Comparison of ENCODE assay signal across 16 cellular contexts in genomic region chr2:129757915-129758421, GRCh38.
A peak's percentile ranks its signal among the peaks of the same experiment; 100 is the strongest.
DNase-seq lines count a peak whose midpoint lies in the region; ATAC-seq and TF ChIP-seq lines count a peak whose summit lies in the region.
"Had no signal": no experiment of that assay in that cellular context is flagged by ENCODE, and none has a peak within 500 bp of the region (broad histone marks: within the 10 kb centered on the region; RNA-seq: fewer than 3 reads in every experiment).

No MANE protein-coding gene starts in this region.

- POLR2A ChIA-PET in activated CD4-positive, alpha-beta memory T cell treated with anti-CD3 and anti-CD28 coated beads, Interleukin-2, amount 10 ng/mL, durations not matched to agents 7 days and 5 days (lab: Charles Lee), result no interaction called here
- POLR2A ChIA-PET in activated CD4-positive, alpha-beta memory T cell treated with anti-CD3 and anti-CD28 coated beads for 36 hours (lab: Charles Lee), result no interaction called here

- peak overlapping the region in 1 of 4 donors; percentile 22 for H3K27ac ChIP-seq in transverse colon
- H3K27ac ChIP-seq: testis had no signal

- no peak for TF ChIP-seq CTCF in transverse colon (IDR thresholded peaks at IDR 0.05)

- DNase-seq in activated CD4-positive, alpha-beta memory T cell treated with anti-CD3 and anti-CD28 coated beads, Interleukin-2, amount 10 ng/mL, durations not matched to agents 7 days and 5 days, result peak; percentile 9
- no peak for DNase-seq in activated CD4-positive, alpha-beta memory T cell treated with anti-CD3 and anti-CD28 coated beads for 36 hours
- DNase-seq in Right ventricle myocardium superior (peak; percentile 65), transverse colon (no peak), HUDEP-2 (lab: John Stamatoyannopoulos, UW; ENCODE audit: unreplicated experiment in 76 of 76) (no peak), HuH-7.5 (ENCODE audit: low spot score) (no peak)
- DNase-seq: 8988T; activated CD8-positive, alpha-beta memory T cell treated with anti-CD3 and anti-CD28 coated beads, Interleukin-2, amount 50 U/mL, for 4 hours; Calu3; NCI-H1092; NCI-H510A; SHP77; testis had no signal

- H3K4me1 Mint-ChIP-seq in activated CD4-positive, alpha-beta memory T cell treated with anti-CD3 and anti-CD28 coated beads, Interleukin-2, amount 10 ng/mL, durations not matched to agents 7 days and 5 days, result no peaks in the 10 kb centered on the region
- no peaks in the 10 kb centered on the region for H3K4me1 Mint-ChIP-seq in activated CD4-positive, alpha-beta memory T cell treated with anti-CD3 and anti-CD28 coated beads for 36 hours (ENCODE audit: low read depth)

- H3K27me3 ChIP-seq in mucosa of stomach (ENCODE audit: control insufficient read depth, insufficient read depth, low read length) (no peaks in the 10 kb centered on the region), transverse colon (no peaks in the 10 kb centered on the region)
- H3K27me3 ChIP-seq: testis had no signal

- TF ChIP-seq POLR2A in transverse colon (IDR thresholded peaks at IDR 0.05), result no peak

- no peak overlapping the region for H3K4me3 Mint-ChIP-seq in activated CD4-positive, alpha-beta memory T cell treated with anti-CD3 and anti-CD28 coated beads, Interleukin-2, amount 10 ng/mL, durations not matched to agents 7 days and 5 days
- no peak overlapping the region for H3K4me3 Mint-ChIP-seq in activated CD4-positive, alpha-beta memory T cell treated with anti-CD3 and anti-CD28 coated beads for 36 hours
- H3K4me3 Mint-ChIP-seq: activated naive CD8-positive, alpha-beta T cell had no signal

- peak overlapping the region; percentile 56 for H3K9ac ChIP-seq in mucosa of stomach (ENCODE audit: low read length)

- no peaks in the 10 kb centered on the region for H3K36me3 Mint-ChIP-seq in activated CD4-positive, alpha-beta memory T cell treated with anti-CD3 and anti-CD28 coated beads, Interleukin-2, amount 10 ng/mL, durations not matched to agents 7 days and 5 days (ENCODE audit: low read depth)
- H3K36me3 Mint-ChIP-seq in activated CD4-positive, alpha-beta memory T cell treated with anti-CD3 and anti-CD28 coated beads for 36 hours, result no peaks in the 10 kb centered on the region
- H3K36me3 Mint-ChIP-seq: activated naive CD8-positive, alpha-beta T cell had no signal

- no peaks in the 10 kb centered on the region for H3K27me3 Mint-ChIP-seq in activated CD4-positive, alpha-beta memory T cell treated with anti-CD3 and anti-CD28 coated beads, Interleukin-2, amount 10 ng/mL, durations not matched to agents 7 days and 5 days
- H3K27me3 Mint-ChIP-seq in activated CD4-positive, alpha-beta memory T cell treated with anti-CD3 and anti-CD28 coated beads for 36 hours, result no peaks in the 10 kb centered on the region
- H3K27me3 Mint-ChIP-seq: activated naive CD8-positive, alpha-beta T cell had no signal

- no peaks in the 10 kb centered on the region for H3K36me3 ChIP-seq in mucosa of stomach (ENCODE audit: control insufficient read depth, insufficient read depth, low read length)
- no peaks in the 10 kb centered on the region for H3K36me3 ChIP-seq in transverse colon

- peaks cover 6% of the 10 kb centered on the region for H3K4me1 ChIP-seq in mucosa of stomach (ENCODE audit: control insufficient read depth, insufficient read depth, low read length)
- peaks cover 0 to 7% (median 2%) of the 10 kb centered on the region in 4 donors for H3K4me1 ChIP-seq in transverse colon
- H3K4me1 ChIP-seq: testis had no signal

- H3K27ac Mint-ChIP-seq in activated CD4-positive, alpha-beta memory T cell treated with anti-CD3 and anti-CD28 coated beads, Interleukin-2, amount 10 ng/mL, durations not matched to agents 7 days and 5 days, result no peak overlapping the region
- H3K27ac Mint-ChIP-seq in activated CD4-positive, alpha-beta memory T cell treated with anti-CD3 and anti-CD28 coated beads for 36 hours, result no peak overlapping the region
- H3K27ac Mint-ChIP-seq: activated naive CD8-positive, alpha-beta T cell had no signal

- ATAC-seq in Right ventricle myocardium superior (ENCODE audit: poor library complexity) (peak; percentile 81), GM21390 (IDR thresholded peaks at IDR 0.05; ENCODE audit: unreplicated experiment) (no peak)

- H3K9me3 ChIP-seq in mucosa of stomach (ENCODE audit: control insufficient read depth, low read length) (no peaks in the 10 kb centered on the region), transverse colon (no peaks in the 10 kb centered on the region)
- H3K9me3 ChIP-seq: testis had no signal

- peak overlapping the region; percentile 11 for H3K4me3 ChIP-seq in mucosa of stomach (ENCODE audit: low read length)
- peak overlapping the region in 3 of 4 donors; percentile 6 to 34 (median 24) for H3K4me3 ChIP-seq in transverse colon

- in situ Hi-C loops in transverse colon (cut with MboI; ENCODE audit: low pct_ligation_motif_present in 1 of 4, low pct_unique_long_range_greater_than_20kb in 1 of 4, low sequenced_read_pairs in 3 of 4), result no loop called here

- TF ChIP-seq EP300 in transverse colon (IDR thresholded peaks at IDR 0.05; ENCODE audit: low read depth), result no peak

- 55 to 71% methylated on average over 1 to 7 of the region's 7 CpGs for WGBS in transverse colon (ENCODE audit: low coverage in 1 of 2), 2 donors

- CTCF ChIA-PET in activated CD4-positive, alpha-beta memory T cell treated with anti-CD3 and anti-CD28 coated beads, Interleukin-2, amount 10 ng/mL, durations not matched to agents 7 days and 5 days (lab: Charles Lee), result no interaction called here
- CTCF ChIA-PET in activated CD4-positive, alpha-beta memory T cell treated with anti-CD3 and anti-CD28 coated beads for 36 hours (lab: Charles Lee), result no interaction called here

- intact Hi-C loops in activated CD4-positive, alpha-beta memory T cell treated with anti-CD3 and anti-CD28 coated beads for 36 hours (cut with micrococcal nuclease), result no loop called here
- intact Hi-C loops in Right ventricle myocardium superior (cut with DNase I) (no loop called here), transverse colon (cut with DNase I; ENCODE audit: low total_unique reads) (no loop called here)

- H3K9me3 Mint-ChIP-seq in activated CD4-positive, alpha-beta memory T cell treated with anti-CD3 and anti-CD28 coated beads, Interleukin-2, amount 10 ng/mL, durations not matched to agents 7 days and 5 days, result no peaks in the 10 kb centered on the region
- no peaks in the 10 kb centered on the region for H3K9me3 Mint-ChIP-seq in activated CD4-positive, alpha-beta memory T cell treated with anti-CD3 and anti-CD28 coated beads for 36 hours

Comparison
In these comparisons a context has a peak if more than half of its experiments do, and no peak if none do; other contexts are left out.
1. DNase-seq: peak in activated CD4-positive, alpha-beta memory T cell treated with anti-CD3 and anti-CD28 coated beads, Interleukin-2, amount 10 ng/mL, durations not matched to agents 7 days and 5 days (single experiment) and Right ventricle myocardium superior (single experiment); none in activated CD4-positive, alpha-beta memory T cell treated with anti-CD3 and anti-CD28 coated beads for 36 hours (single experiment), transverse colon (single experiment), HUDEP-2 (0 of 76) and HuH-7.5 (single experiment).